ENCODE assay signal across 10 cellular contexts in genomic region chr20:35604444-35604750, GRCh38. TPM values are rescaled to one million over a fixed set of nuclear protein-coding genes. Genes with fewer than 3 reads are reported as not detected.
A peak's percentile ranks its signal among the peaks of the same experiment; 100 is the strongest.
DNase-seq lines count a peak whose midpoint lies in the region; ATAC-seq, FAIRE-seq and TF ChIP-seq lines count a peak whose summit lies in the region.
"Had no signal": no experiment of that assay in that cellular context is flagged by ENCODE, and none has a peak within 500 bp of the region (broad histone marks: within the 10 kb centered on the region; RNA-seq: fewer than 3 reads in every experiment).

No MANE protein-coding gene starts in this region.

- no peak overlapping the region for H3K18ac ChIP-seq in H9 (ENCODE audit: insufficient read length, low read depth, low read length)

- no peaks in the 10 kb centered on the region for H3K36me3 ChIP-seq in HepG2 (replicated peaks in 1 of 2; ENCODE audit: control insufficient read depth in 1 of 2, insufficient read depth in 2 of 2, low read length in 2 of 2)
- H3K36me3 ChIP-seq: uterus had no signal

- no peaks in the 10 kb centered on the region for H4K20me1 ChIP-seq in H9 (ENCODE audit: control insufficient read depth, insufficient read depth, insufficient read length)
- no peaks in the 10 kb centered on the region for H4K20me1 ChIP-seq in HepG2 (ENCODE audit: insufficient read depth, low read length)

- H3K56ac ChIP-seq in H9 (ENCODE audit: insufficient read length, low read depth, low read length): no peak overlapping the region

- no TSS peak for BruUV-seq in Calu3 (replicated peaks; lab: Mats Ljungman, UMichigan)
- no TSS peak for BruUV-seq in HepG2 (replicated peaks; lab: Mats Ljungman, UMichigan)

- no peak overlapping the region for H3K4me3 ChIP-seq in HepG2 (replicated peaks in 1 of 3; ENCODE audit: insufficient read depth in 1 of 3, low read depth in 2 of 3, low read length in 3 of 3)
- H3K4me3 ChIP-seq: uterus had no signal

- intact Hi-C loops in Calu3 (cut with micrococcal nuclease; ENCODE audit: unreplicated experiment): no loop called here
- intact Hi-C loops in HepG2 (cut with micrococcal nuclease; ENCODE audit: unreplicated experiment): loop anchor here (1.0 kb wide), 1 partner anchor 36 kb away; no protein-coding TSS in a partner anchor

- H3K27me3 Mint-ChIP-seq in Calu3 (ENCODE audit: unreplicated experiment) (no peaks in the 10 kb centered on the region), H9 (ENCODE audit: low read depth) (peaks cover 56% of the 10 kb centered on the region)

- no peak overlapping the region for H3K9ac ChIP-seq in H9 (ENCODE audit: extremely low read depth, insufficient read length, low read length)
- H3K9ac ChIP-seq in HepG2 (ENCODE audit: insufficient read depth, low read depth, low read length): no peak overlapping the region

- H3K4me2 ChIP-seq in H9 (ENCODE audit: insufficient read depth, insufficient read length, low read length) (no peak overlapping the region), HepG2 (ENCODE audit: low read depth, low read length) (0 out of 2 replicates have a peak overlapping the region, but pooled peaks have one; percentile 18)

- ATAC-seq in HepG2: peak; percentile 56

- H2AK5ac ChIP-seq in H9 (ENCODE audit: insufficient read length, low read length): no peak overlapping the region

- WGBS in H9 (ENCODE audit: extremely low coverage, insufficient read length, low lambda C conversion rate): no CpG with 5 or more reads among the region's 4 CpGs
- 14% methylated on average over 4 of the region's 4 CpGs for WGBS in HepG2 (ENCODE audit: low lambda C conversion rate)

- H3K9me3 ChIP-seq in H9 (ENCODE audit: control insufficient read depth, low read depth, low read length) (no peaks in the 10 kb centered on the region), HepG2 (ENCODE audit: low read length) (no peaks in the 10 kb centered on the region)
- H3K9me3 ChIP-seq: uterus had no signal

- no peak overlapping the region for H2BK20ac ChIP-seq in H9 (ENCODE audit: low read depth, low read length, poor library complexity, severe bottlenecking)

- no peak overlapping the region for H3K4me3 Mint-ChIP-seq in Calu3 (ENCODE audit: low read depth, unreplicated experiment)
- no peak overlapping the region for H3K4me3 Mint-ChIP-seq in H9
- H3K4me3 Mint-ChIP-seq: activated naive CD4-positive, alpha-beta T cell treated with anti-CD3 and anti-CD28 coated beads for 36 hours had no signal

- H3T11ph ChIP-seq in H9 (ENCODE audit: low read length): no peak overlapping the region

- H3K36me3 Mint-ChIP-seq in Calu3 (ENCODE audit: insufficient read depth, unreplicated experiment) (peaks cover 53% of the 10 kb centered on the region), H9 (ENCODE audit: insufficient read depth in 1 of 3, low read depth in 3 of 3) (no peaks in the 10 kb centered on the region; a peak in 1 of 7 replicates)

- H3K27ac ChIP-seq in H9 (ENCODE audit: insufficient read length, low read depth, low read length) (no peak overlapping the region), HepG2 (ENCODE audit: extremely low read length, insufficient read depth, low read length) (no peak overlapping the region)
- H3K27ac ChIP-seq: uterus had no signal

- POLR2A ChIA-PET in HepG2 (lab: Yijun Ruan, JAX): interaction anchor here (0.6 to 3.7 kb wide), 3 partner anchors 12 to 138 kb away, joined by 4 to 17 read pairs (median 5); partner anchors contain the start of genes RBM39 and SPAG4

- FAIRE-seq in HepG2 (lab: Jason Lieb, UNC): no peak

- H3K27me3 ChIP-seq in H9 (ENCODE audit: insufficient read depth, low read length) (peaks cover 12% of the 10 kb centered on the region; the same call in 1 of the 2 replicates), HepG2 (ENCODE audit: control insufficient read depth in 1 of 2, insufficient read depth in 2 of 2, low read length in 2 of 2) (peaks cover 3 to 23% of the 10 kb centered on the region in 2 experiments; a peak in 3 of 5 replicates)

- no peak overlapping the region for H4K91ac ChIP-seq in H9 (ENCODE audit: insufficient read length, low read depth, low read length)

- no peak overlapping the region for H3K27ac Mint-ChIP-seq in Calu3 (ENCODE audit: unreplicated experiment)
- H3K27ac Mint-ChIP-seq in H9: no peak overlapping the region
- H3K27ac Mint-ChIP-seq: activated naive CD4-positive, alpha-beta T cell treated with anti-CD3 and anti-CD28 coated beads for 36 hours had no signal

- in situ Hi-C loops in HepG2 (cut with HindIII; ENCODE audit: extremely low pct_ligation_motif_present, low pct_unique_long_range_greater_than_20kb): loop anchor here (5.0 kb wide), 1 partner anchor 142 kb away; no protein-coding TSS in a partner anchor

- CTCF ChIA-PET in Calu3 (lab: Charles Lee) (interaction anchor here (0.8 to 1.3 kb wide), 5 partner anchors 13 to 87 kb away, joined by 3 to 14 read pairs (median 4); no protein-coding TSS in a partner anchor), HepG2 (lab: Yijun Ruan, JAX; ENCODE audit: low intra/inter-chr PET ratio, low total read pairs) (interaction anchor here (0.7 to 1.5 kb wide), 3 partner anchors 12 to 141 kb away, joined by 3 to 8 read pairs (median 5); no protein-coding TSS in a partner anchor)

- no peak overlapping the region for H3K4ac ChIP-seq in H9 (ENCODE audit: low read depth, low read length)

- H3K4me1 Mint-ChIP-seq in Calu3 (ENCODE audit: low read depth, unreplicated experiment): peaks cover 44% of the 10 kb centered on the region
- peaks cover 6 to 9% of the 10 kb centered on the region in 2 experiments for H3K4me1 Mint-ChIP-seq in H9

- H2AFZ ChIP-seq in H9 (ENCODE audit: low read length) (no peak overlapping the region), HepG2 (ENCODE audit: low read length) (no peak overlapping the region)

- TF ChIP-seq POLR2A in HepG2 (IDR thresholded peaks at IDR 0.05; ENCODE audit: insufficient read depth in 1 of 2, low read depth in 2 of 2, low read length in 2 of 2): no peak

- H4K8ac ChIP-seq in H9 (replicated peaks; ENCODE audit: insufficient read length, low read depth, low read length): no peak overlapping the region

- TF ChIP-seq RAD21 in HepG2 (CRISPR knock-in tag; IDR thresholded peaks at IDR 0.05): peak; percentile 27; the same call in 1 of the 2 replicates

- peaks cover 16% of the 10 kb centered on the region for H3K23me2 ChIP-seq in H9 (ENCODE audit: insufficient read length, low read depth, low read length, poor library complexity, severe bottlenecking)

- H2BK12ac ChIP-seq in H9 (ENCODE audit: insufficient read length, low read depth, low read length): no peak overlapping the region

- no peak overlapping the region for H2BK120ac ChIP-seq in H9 (ENCODE audit: low read depth, low read length, poor library complexity, severe bottlenecking)

- H2BK15ac ChIP-seq in H9 (ENCODE audit: low read depth, low read length): no peak overlapping the region

- DNase-seq in Calu3 (peak; percentile 63), H9 (peak; percentile 83), amniotic epithelial cell (ENCODE audit: low read depth) (peak; percentile 15), HepG2 (ENCODE audit: low spot score) (peak; percentile 70), KG1 (lab: John Stamatoyannopoulos, UW) (no peak), AG08395 (ENCODE audit: low spot score) (no peak), MV-4-11 (lab: John Stamatoyannopoulos, UW) (no peak)
- DNase-seq: activated naive CD4-positive, alpha-beta T cell treated with anti-CD3 and anti-CD28 coated beads for 36 hours; stimulated activated CD4-positive, alpha-beta T cell treated with anti-CD3 and anti-CD28 coated beads, Interleukin-1b, Interleukin-23, amount 100 ng/mL, for 48 hours; uterus had no signal

- no peak overlapping the region for H2BK5ac ChIP-seq in H9 (ENCODE audit: insufficient read length, low read length)

- no peaks in the 10 kb centered on the region for H3K4me1 ChIP-seq in H9 (ENCODE audit: insufficient read depth, low read length)
- peaks cover 25% of the 10 kb centered on the region for H3K4me1 ChIP-seq in HepG2 (ENCODE audit: insufficient read depth, low read length)

- H3K79me2 ChIP-seq in H9 (ENCODE audit: insufficient read depth, low read length) (no peaks in the 10 kb centered on the region), HepG2 (ENCODE audit: insufficient read depth, low read length) (no peaks in the 10 kb centered on the region)

- TF ChIP-seq EP300 in HepG2 (IDR thresholded peaks at IDR 0.05; ENCODE audit: low read depth in 2 of 2, low read length in 2 of 2) (no peak), HepG2 (CRISPR knock-in tag; IDR thresholded peaks at IDR 0.05; ENCODE audit: borderline replicate concordance) (no peak)

- TF ChIP-seq CTCF in Calu3 (IDR thresholded peaks at IDR 0.05; ENCODE audit: unreplicated experiment): peak; percentile 57
- TF ChIP-seq CTCF in H9 (conservative IDR thresholded peaks at IDR 0.05): peak; percentile 75
- TF ChIP-seq CTCF in HepG2 (CRISPR knock-in tag; IDR thresholded peaks at IDR 0.05): peak; percentile 78

- no peak overlapping the region for H4K5ac ChIP-seq in H9 (ENCODE audit: insufficient read length, low read depth, low read length)

- no peak overlapping the region for H3K23ac ChIP-seq in H9 (ENCODE audit: insufficient read length, low read depth, low read length)

- no peaks in the 10 kb centered on the region for H3K9me3 Mint-ChIP-seq in Calu3 (ENCODE audit: low read depth, unreplicated experiment)
- no peaks in the 10 kb centered on the region for H3K9me3 Mint-ChIP-seq in H9
- H3K9me3 Mint-ChIP-seq: activated naive CD4-positive, alpha-beta T cell treated with anti-CD3 and anti-CD28 coated beads for 36 hours had no signal

- no peak overlapping the region for H3K14ac ChIP-seq in H9 (ENCODE audit: insufficient read depth, low read length)

- no peaks in the 10 kb centered on the region for H3K79me1 ChIP-seq in H9 (ENCODE audit: insufficient read depth, low read depth, low read length, poor library complexity, severe bottlenecking)

RNA-seq across cellular contexts. Expression of gene SPAG4, which starts 11.2 kb away (rescaled TPM):
- total RNA-seq in Calu3 (2022): 7.7 and 15.9 TPM in 2 replicates
- total RNA-seq in H9 (2021): 4.9 and 5.3 TPM in 2 replicates
- 2.5 and 5.8 TPM in 2 replicates for total RNA-seq in HepG2 (2016; rRNA removed; fragmentation: Illumina TruSeq; extraction: Trizol)
- 2.5 and 4.4 TPM in 2 replicates for total RNA-seq in HepG2 (2016; cell fraction: cytosol; rRNA removed; fragmentation: Illumina TruSeq; extraction: Trizol; ENCODE audit: low read depth)
- total RNA-seq in HepG2 (2016; cell fraction: insoluble cytoplasmic fraction; rRNA removed; fragmentation: Illumina TruSeq; extraction: Trizol): 4.1 and 5.3 TPM in 2 replicates
- 3.0 and 4.9 TPM in 2 replicates for total RNA-seq in HepG2 (2016; cell fraction: membrane; rRNA removed; fragmentation: Illumina TruSeq; extraction: Trizol)
- 3.3 and 6.5 TPM in 2 replicates for total RNA-seq in HepG2 (2016; cell fraction: nucleus; rRNA removed; fragmentation: Illumina TruSeq; extraction: Trizol)
- polyA plus RNA-seq in HepG2 (2011; rRNA removed): 137 and 149 TPM in 2 replicates
- polyA plus RNA-seq in HepG2 (2011; cell fraction: cytosol; rRNA removed): 115 and 170 TPM in 2 replicates
- 334 and 438 TPM in 2 replicates for polyA plus RNA-seq in HepG2 (2011; cell fraction: nucleus; rRNA removed)
- 64.5 and 105 TPM in 2 replicates for polyA plus RNA-seq in HepG2 (2012)
- polyA plus RNA-seq in HepG2 (2016; cell fraction: cytosol; fragmentation: Illumina TruSeq; extraction: Trizol; ENCODE audit: low read depth): 3.0 and 3.3 TPM in 2 replicates
- 2.3 and 4.7 TPM in 2 replicates for polyA plus RNA-seq in HepG2 (2016; cell fraction: insoluble cytoplasmic fraction; fragmentation: Illumina TruSeq; extraction: Trizol; ENCODE audit: low read depth)
- polyA plus RNA-seq in HepG2 (2016; cell fraction: membrane; fragmentation: Illumina TruSeq; extraction: Trizol; ENCODE audit: low read depth): 3.0 TPM in 2 replicates
- 9.7 and 14.0 TPM in 2 replicates for polyA plus RNA-seq in HepG2 (2016; cell fraction: nucleus; fragmentation: Illumina TruSeq; extraction: Trizol; ENCODE audit: insufficient read depth, low read depth)
- 2.7 and 72.2 TPM in 2 replicates for polyA minus RNA-seq in HepG2 (2011; rRNA and poly(A)+ RNA removed; ENCODE audit: low replicate concordance)
- 33.7 and 35.8 TPM in 2 replicates for polyA minus RNA-seq in HepG2 (2011; cell fraction: cytosol; rRNA and poly(A)+ RNA removed)
- polyA minus RNA-seq in HepG2 (2011; cell fraction: nucleus; rRNA and poly(A)+ RNA removed): 26.8 and 32.9 TPM in 2 replicates

Comparison
In these comparisons a context has a peak if more than half of its experiments do, and no peak if none do; other contexts are left out.
1. DNase-seq: peak in Calu3 (single experiment), H9 (single experiment), amniotic epithelial cell (single experiment) and HepG2 (single experiment); none in KG1 (single experiment), AG08395 (single experiment) and MV-4-11 (single experiment).
2. Peak in every context shown above with its lines, with median percentiles within 50 percentile points of each other: CTCF ChIP-seq.